In the genomic region with DNA sequence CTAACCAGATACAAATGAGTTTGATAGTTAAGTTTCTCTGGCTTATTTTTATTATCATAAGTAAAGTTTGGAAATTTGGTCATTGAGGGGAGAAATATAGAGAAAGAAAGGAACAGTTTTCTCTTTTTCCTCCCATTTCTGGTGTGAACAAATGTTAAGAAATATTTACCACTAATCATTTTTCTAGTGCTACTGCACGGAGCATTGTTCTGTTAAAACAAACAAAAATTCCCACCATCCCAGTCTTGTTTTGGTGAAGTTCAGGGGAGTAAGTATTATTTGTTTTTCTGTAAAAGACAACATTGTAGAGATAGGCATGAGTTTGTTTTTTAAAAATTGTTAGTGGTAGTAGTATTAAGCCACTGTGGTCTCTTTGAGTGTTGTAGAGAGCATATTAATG, we compare ENCODE assay signal across 1 cellular context.
TF ChIP-seq lines count a peak whose summit lies in the region.

No MANE protein-coding gene starts in this region.

TF ChIP-seq in IMR-90, 13 proteins besides CTCF, POLR2A, EP300 and RAD21 (continued from another document):
- TF ChIP-seq ELK1 (IDR thresholded peaks at IDR 0.05; ENCODE audit: borderline replicate concordance, low read depth, low read length) (no peak), USF2 (IDR thresholded peaks at IDR 0.05; ENCODE audit: low read depth, low read length) (no peak)
